Comparison of ENCODE assay signal across 9 cellular contexts in genomic region chr21:39125752-39126485, GRCh38. TPM values are rescaled to one million over a fixed set of nuclear protein-coding genes. Genes with fewer than 3 reads are reported as not detected.
DNase-seq lines count a peak whose midpoint lies in the region; ATAC-seq and TF ChIP-seq lines count a peak whose summit lies in the region.
"Had no signal": no experiment of that assay in that cellular context is flagged by ENCODE, and none has a peak within 500 bp of the region (broad histone marks: within the 10 kb centered on the region; RNA-seq: fewer than 3 reads in every experiment).

No MANE protein-coding gene starts in this region.

- H3K27ac Mint-ChIP-seq in brain, result peak overlapping the region in 3 of 5 experiments; percentile 36 to 88 (median 65)

- peaks cover 9% of the 10 kb centered on the region for H3K27me3 Mint-ChIP-seq in brain

- peak; percentile 24 for DNase-seq in DMS 273 treated with DMSO at 0.1 percent for 48 hours (lab: John Stamatoyannopoulos, UW)
- peak in 49 of 76 experiments; percentile 9 to 75 (median 36) for DNase-seq in HUDEP-2 (lab: John Stamatoyannopoulos, UW; ENCODE audit: unreplicated experiment in 76 of 76)
- peak; percentile 83 for DNase-seq in NCI-H774 (lab: John Stamatoyannopoulos, UW)
- peak; percentile 61 for DNase-seq in inferior parietal cortex (ENCODE audit: extremely low spot score)
- peak; percentile 70 for DNase-seq in superior temporal gyrus (ENCODE audit: extremely low spot score)
- DNase-seq in GOT3 (lab: John Stamatoyannopoulos, UW), result no peak
- DNase-seq: naive B cell had no signal

- no peak for ATAC-seq in HG03571 (IDR thresholded peaks at IDR 0.05; ENCODE audit: unreplicated experiment)

- H3K4me1 Mint-ChIP-seq in brain, result peaks cover 8% of the 10 kb centered on the region

- peaks cover 15 to 30% (median 19%) of the 10 kb centered on the region in 5 experiments for H3K9me3 Mint-ChIP-seq in brain

- peaks cover 5% of the 10 kb centered on the region for H3K36me3 Mint-ChIP-seq in brain

- TF ChIP-seq CTCF in brain (conservative IDR thresholded peaks at IDR 0.05), result peak; percentile 66 to 76

- no peak overlapping the region for H3K4me3 Mint-ChIP-seq in brain
- H3K4me3 Mint-ChIP-seq: naive B cell had no signal

RNA-seq across cellular contexts. Expression of gene PSMG1, which starts 57.3 kb away (rescaled TPM):
- 51.1 TPM for polyA plus RNA-seq in brain (ENCODE audit: insufficient read depth, low read depth, low replicate concordance)
